ENCODE assay signal across 12 cellular contexts in genomic region chr4:163663454-163664225, GRCh38.
DNase-seq lines count a peak whose midpoint lies in the region; ATAC-seq and TF ChIP-seq lines count a peak whose summit lies in the region.
"Had no signal": no experiment of that assay in that cellular context is flagged by ENCODE, and none has a peak within 500 bp of the region (broad histone marks: within the 10 kb centered on the region; RNA-seq: fewer than 3 reads in every experiment).

No MANE protein-coding gene starts in this region.

- H2AFZ ChIP-seq in SU-DHL-6 (ENCODE audit: low read depth, low read length, severe bottlenecking) = no peak overlapping the region

- CTCF ChIA-PET in GM10248 (lab: Yijun Ruan, JAX) = interaction anchor here (0.7 to 2.7 kb wide), 10 partner anchors 9 to 115 kb away, joined by 3 to 12 read pairs (median 4); no protein-coding TSS in a partner anchor

- H3K27ac ChIP-seq in SU-DHL-6 (ENCODE audit: low read depth, low read length) = peak overlapping the region; percentile 99
- no peak overlapping the region for H3K27ac ChIP-seq in vagina
- H3K27ac ChIP-seq in brain microvascular endothelial cell = no peak overlapping the region

- peaks cover 60% of the 10 kb centered on the region for H3F3A ChIP-seq in SU-DHL-6 (ENCODE audit: insufficient read depth)

- peak; percentile 63 for ATAC-seq in GM19438 (IDR thresholded peaks at IDR 0.05; ENCODE audit: low read depth, unreplicated experiment)
- ATAC-seq in HG03025 (IDR thresholded peaks at IDR 0.05; ENCODE audit: low FRiP score, unreplicated experiment) = peak; percentile 86

- no peaks in the 10 kb centered on the region for H3K9me2 ChIP-seq in SU-DHL-6 (replicated peaks; ENCODE audit: insufficient read depth, low read length)

- H3K4me3 ChIP-seq in SU-DHL-6 (ENCODE audit: insufficient read depth, low read length, poor library complexity, severe bottlenecking) (peak overlapping the region; percentile 43), vagina (no peak overlapping the region), brain microvascular endothelial cell (ENCODE audit: low read depth, low read length) (no peak overlapping the region)

- no peak for TF ChIP-seq CTCF in GM10248 (IDR thresholded peaks at IDR 0.05; ENCODE audit: control extremely low read depth, extremely low read depth, low read depth, missing control alignments)
- no peak for TF ChIP-seq CTCF in SU-DHL-6 (IDR thresholded peaks at IDR 0.05; ENCODE audit: insufficient read depth, low read length, poor library complexity, severe bottlenecking)
- no peak for TF ChIP-seq CTCF in vagina (IDR thresholded peaks at IDR 0.05)
- TF ChIP-seq CTCF in brain microvascular endothelial cell (IDR thresholded peaks at IDR 0.05; ENCODE audit: low read depth, low read length, missing control alignments) = no peak

- peak overlapping the region; percentile 59 for H3K9ac ChIP-seq in SU-DHL-6 (ENCODE audit: low read length)

- no peaks in the 10 kb centered on the region for H3K36me3 ChIP-seq in SU-DHL-6 (ENCODE audit: low read length)
- no peaks in the 10 kb centered on the region for H3K36me3 ChIP-seq in vagina
- no peaks in the 10 kb centered on the region for H3K36me3 ChIP-seq in brain microvascular endothelial cell (replicated peaks)

- POLR2A ChIA-PET in GM10248 (lab: Yijun Ruan, JAX) = no interaction called here

- H4K20me1 ChIP-seq in SU-DHL-6 (ENCODE audit: low read depth, low read length) = no peaks in the 10 kb centered on the region

- no peaks in the 10 kb centered on the region for H3K9me3 ChIP-seq in SU-DHL-6 (ENCODE audit: insufficient read depth, low read length)
- no peaks in the 10 kb centered on the region for H3K9me3 ChIP-seq in vagina

- no peaks in the 10 kb centered on the region for H3K27me3 ChIP-seq in SU-DHL-6 (ENCODE audit: low read length)
- no peaks in the 10 kb centered on the region for H3K27me3 ChIP-seq in vagina
- no peaks in the 10 kb centered on the region for H3K27me3 ChIP-seq in brain microvascular endothelial cell (replicated peaks)

- peak; percentile 26 for DNase-seq in GM10248 (ENCODE audit: extremely low spot score)
- no peak for DNase-seq in vagina (ENCODE audit: extremely low spot score in 2 of 2)
- DNase-seq in A172 (ENCODE audit: low spot score) = no peak
- DNase-seq in DMS 273 (lab: John Stamatoyannopoulos, UW; ENCODE audit: unreplicated experiment) = no peak
- no peak for DNase-seq in brain microvascular endothelial cell
- DNase-seq: activated CD4-positive, alpha-beta T cell treated with anti-CD3 and anti-CD28 coated beads, Interleukin-2, amount 50 U/mL, for 48 hours; Calu3; OCI-M1; stimulated activated naive CD4-positive, alpha-beta T cell treated with Interleukin-2 at 50 U/mL for 16 hours had no signal

- H3K79me2 ChIP-seq in SU-DHL-6 (ENCODE audit: insufficient read depth, low read length) = no peaks in the 10 kb centered on the region

- peak overlapping the region; percentile 99 for H3K4me2 ChIP-seq in SU-DHL-6 (ENCODE audit: low read depth, low read length, poor library complexity, severe bottlenecking)

- H3K4me1 ChIP-seq in vagina = no peaks in the 10 kb centered on the region

- in situ Hi-C loops in brain microvascular endothelial cell (cut with HindIII; ENCODE audit: low pct_ligation_motif_present, low sequenced_read_pairs) = no loop called here

- TF ChIP-seq POLR2A in vagina (IDR thresholded peaks at IDR 0.05) = no peak

- intact Hi-C loops in vagina (cut with DNase I) = no loop called here
